In genomic region chr16:48881272-48881671, GRCh38 we compare ENCODE assay signal across 29 cellular contexts.
A peak's percentile ranks its signal among the peaks of the same experiment; 100 is the strongest.
DNase-seq lines count a peak whose midpoint lies in the region; ATAC-seq and TF ChIP-seq lines count a peak whose summit lies in the region.
"Had no signal": no experiment of that assay in that cellular context is flagged by ENCODE, and none has a peak within 500 bp of the region (broad histone marks: within the 10 kb centered on the region; RNA-seq: fewer than 3 reads in every experiment).

No MANE protein-coding gene starts in this region.

- ATAC-seq in GM18505 (IDR thresholded peaks at IDR 0.05; ENCODE audit: unreplicated experiment): no peak
- ATAC-seq: A549; CD8-positive, alpha-beta T cell had no signal

- TF ChIP-seq CTCF in HEK293 (tag by site-specific recombination; IDR thresholded peaks at IDR 0.05): no peak
- TF ChIP-seq CTCF in coronary artery (IDR thresholded peaks at IDR 0.05): no peak

- H3K27ac ChIP-seq in HEK293 (ENCODE audit: extremely low read depth, low read depth, low read length): no peak overlapping the region
- H3K27ac ChIP-seq in coronary artery: no peak overlapping the region
- H3K27ac ChIP-seq: 22Rv1; A549; BLaER1; BLaER1 treated with 17β-estradiol and CSF1 and Interleukin-3, amounts not matched to agents 10 nM and 100 nM; C4-2B had no signal

- DNase-seq in coronary artery (ENCODE audit: low spot score) (peak; percentile 8), NCI-H128 (lab: John Stamatoyannopoulos, UW; ENCODE audit: unreplicated experiment) (no peak)
- DNase-seq: 8988T; ACHN; AML-193; BE2C; C1 segment of cervical spinal cord; Caco-2; Calu3; CD4-positive, alpha-beta memory T cell; CD4-positive, alpha-beta T cell; CD4-positive, CD25-positive, alpha-beta regulatory T cell; CD8-positive, alpha-beta memory T cell; CD8-positive, alpha-beta T cell; COR-L47; DMS 273 treated with DMSO at 0.1 percent for 48 hours; DMS153; DMS53; DMS79; DMS79 treated with DMSO at 0.1 percent for 48 hours; DND-41; EL had no signal

- no peaks in the 10 kb centered on the region for H3K4me1 ChIP-seq in HEK293 (ENCODE audit: control insufficient read depth, insufficient read depth, low read length)
- H3K4me1 ChIP-seq: A549, BE2C, Caco-2 had no signal

- POLR2A ChIA-PET in HEK293 (lab: Yijun Ruan, JAX): no interaction called here

- TF ChIP-seq POLR2A in GM18505 (IDR thresholded peaks at IDR 0.05; ENCODE audit: borderline replicate concordance, extremely low read depth, insufficient read depth, insufficient read length): no peak

- H3K36me3 ChIP-seq in HEK293 (ENCODE audit: control insufficient read depth in 2 of 2, insufficient read depth in 1 of 2, low read length in 2 of 2): no peaks in the 10 kb centered on the region
- H3K36me3 ChIP-seq: BE2C; BLaER1; BLaER1 treated with 17β-estradiol and CSF1 and Interleukin-3, amounts not matched to agents 10 nM and 100 nM had no signal

- no peak overlapping the region for H3K4me3 ChIP-seq in HEK293 (ENCODE audit: low read depth, low read length)
- no peak overlapping the region for H3K4me3 ChIP-seq in coronary artery
- H3K4me3 ChIP-seq: A549; BLaER1; BLaER1 treated with 17β-estradiol and CSF1 and Interleukin-3, amounts not matched to agents 10 nM and 100 nM had no signal

- H3K9me3 ChIP-seq in HEK293 (ENCODE audit: control insufficient read depth, insufficient read depth, low read depth, low read length): no peaks in the 10 kb centered on the region
- H3K9me3 ChIP-seq: A549; BE2C; BLaER1; BLaER1 treated with 17β-estradiol and CSF1 and Interleukin-3, amounts not matched to agents 10 nM and 100 nM; Caco-2 had no signal

- CTCF ChIA-PET in HEK293 (lab: Yijun Ruan, JAX): interaction anchor here (0.7 kb wide), 1 partner anchor 614 kb away, joined by 8 read pairs; no protein-coding TSS in a partner anchor

TF ChIP-seq in HEK293, 187 proteins besides CTCF, POLR2A, EP300 and RAD21:
- TF ChIP-seq ZNF596 (tag by site-specific recombination; IDR thresholded peaks at IDR 0.05): peak; percentile 83
- no peak for TF ChIP-seq ZNF202 (tag by site-specific recombination; IDR thresholded peaks at IDR 0.05; ENCODE audit: borderline replicate concordance)
